In the genomic region with DNA sequence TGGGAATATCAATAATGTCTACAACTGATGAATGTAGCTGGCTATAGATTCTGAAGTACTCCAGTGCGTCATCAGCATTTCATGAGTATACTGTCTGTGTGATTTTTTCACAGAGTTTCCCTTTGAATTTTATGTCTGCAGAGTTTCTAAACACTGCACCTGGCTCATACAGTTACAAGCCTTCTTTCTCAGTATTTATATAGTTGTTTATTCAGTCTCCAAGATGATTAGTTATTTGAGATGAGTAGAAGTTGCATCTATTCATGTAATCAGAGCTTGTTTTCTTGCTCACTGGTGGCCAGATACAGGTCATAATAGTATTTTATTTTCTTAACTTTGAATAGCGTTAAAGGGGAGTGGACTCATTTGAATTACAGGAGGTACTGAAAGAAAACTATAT, we compare ENCODE assay signal across 16 cellular contexts.
A peak's percentile ranks its signal among the peaks of the same experiment; 100 is the strongest.
DNase-seq lines count a peak whose midpoint lies in the region; ATAC-seq and TF ChIP-seq lines count a peak whose summit lies in the region.
"Had no signal": no experiment of that assay in that cellular context is flagged by ENCODE, and none has a peak within 500 bp of the region (broad histone marks: within the 10 kb centered on the region; RNA-seq: fewer than 3 reads in every experiment).

No MANE protein-coding gene starts in this region.

- H3K36me3 ChIP-seq in transverse colon: no peaks in the 10 kb centered on the region

- H3K4me1 ChIP-seq in transverse colon: peaks cover 3 to 38% (median 12%) of the 10 kb centered on the region in 4 donors

- H3K4me3 Mint-ChIP-seq in brain (no peak overlapping the region), nephron (no peak overlapping the region)
- H3K4me3 Mint-ChIP-seq: dendritic cell treated with granulocyte-macrophage colony-stimulating factor and Interleukin-4, amounts not matched to agents 40 ng/mL and 50 ng/mL, for 4 days had no signal

- TF ChIP-seq EP300 in transverse colon (IDR thresholded peaks at IDR 0.05; ENCODE audit: low read depth): no peak

- H3K9me3 Mint-ChIP-seq in brain (no peaks in the 10 kb centered on the region), nephron (no peaks in the 10 kb centered on the region)
- H3K9me3 Mint-ChIP-seq: dendritic cell treated with granulocyte-macrophage colony-stimulating factor and Interleukin-4, amounts not matched to agents 40 ng/mL and 50 ng/mL, for 4 days had no signal

- in situ Hi-C loops in transverse colon (cut with MboI; ENCODE audit: low pct_ligation_motif_present in 1 of 4, low pct_unique_long_range_greater_than_20kb in 1 of 4, low sequenced_read_pairs in 3 of 4): no loop called here

- intact Hi-C loops in transverse colon (cut with DNase I; ENCODE audit: low total_unique reads): no loop called here

- no peak for ATAC-seq in HG03039 (IDR thresholded peaks at IDR 0.05; ENCODE audit: unreplicated experiment)
- ATAC-seq: left colon had no signal

- TF ChIP-seq CTCF in brain (conservative IDR thresholded peaks at IDR 0.05) (no peak), nephron (IDR thresholded peaks at IDR 0.05; ENCODE audit: unreplicated experiment in 3 of 3) (no peak), transverse colon (IDR thresholded peaks at IDR 0.05) (no peak)

- H3K27me3 Mint-ChIP-seq in brain (peaks cover 3% of the 10 kb centered on the region), nephron (ENCODE audit: low read depth) (no peaks in the 10 kb centered on the region)
- H3K27me3 Mint-ChIP-seq: dendritic cell treated with granulocyte-macrophage colony-stimulating factor and Interleukin-4, amounts not matched to agents 40 ng/mL and 50 ng/mL, for 4 days had no signal

- H3K4me1 Mint-ChIP-seq in brain (peaks cover 47% of the 10 kb centered on the region), nephron (peaks cover 56% of the 10 kb centered on the region)

- H3K36me3 Mint-ChIP-seq in brain (no peaks in the 10 kb centered on the region), nephron (ENCODE audit: low read depth) (no peaks in the 10 kb centered on the region)

- H3K4me3 ChIP-seq in transverse colon: no peak overlapping the region
- H3K4me3 ChIP-seq: testis had no signal

- no peaks in the 10 kb centered on the region for H3K27me3 ChIP-seq in transverse colon
- H3K27me3 ChIP-seq: testis had no signal

- DNase-seq in NCI-H2196 (lab: John Stamatoyannopoulos, UW; ENCODE audit: unreplicated experiment): peak; percentile 25
- no peak for DNase-seq in NCI-H2196 treated with DMSO at 0.1 percent for 48 hours (lab: John Stamatoyannopoulos, UW; ENCODE audit: unreplicated experiment)
- no peak for DNase-seq in transverse colon
- DNase-seq in DMS 273 treated with DMSO at 0.1 percent for 48 hours (lab: John Stamatoyannopoulos, UW): no peak
- no peak for DNase-seq in amniotic stem cell (lab: John Stamatoyannopoulos, UW)
- DNase-seq: activated CD4-positive, CD25-positive, alpha-beta regulatory T cell treated with anti-CD3 and anti-CD28 coated beads, Interleukin-2, amount 50 U/mL, for 72 hours; hippocampal formation; left colon; NCI-H2029 treated with DMSO at 0.1 percent for 48 hours; SHP77; T-helper 2 cell; testis had no signal

- H3K27ac ChIP-seq in transverse colon: peak overlapping the region; percentile 22 to 86 (median 70)
- H3K27ac ChIP-seq: testis had no signal

- 60 to 82% methylated on average over 1 to 2 of the region's 2 CpGs for WGBS in transverse colon (ENCODE audit: low coverage in 1 of 2), 2 donors

- no peak for TF ChIP-seq POLR2A in transverse colon (IDR thresholded peaks at IDR 0.05)

- H3K27ac Mint-ChIP-seq in brain (peak overlapping the region in 3 of 5 experiments; percentile 73 to 82 (median 80)), nephron (peak overlapping the region; percentile 86 to 93 (median 90))
- H3K27ac Mint-ChIP-seq: dendritic cell treated with granulocyte-macrophage colony-stimulating factor and Interleukin-4, amounts not matched to agents 40 ng/mL and 50 ng/mL, for 4 days had no signal

- no peaks in the 10 kb centered on the region for H3K9me3 ChIP-seq in transverse colon
- H3K9me3 ChIP-seq: testis had no signal
